In genomic region chr1:155184835-155185782, GRCh38 we compare ENCODE assay signal across 9 cellular contexts.
A peak's percentile ranks its signal among the peaks of the same experiment; 100 is the strongest.
DNase-seq lines count a peak whose midpoint lies in the region; ATAC-seq lines count a peak whose summit lies in the region.
"Had no signal": no experiment of that assay in that cellular context is flagged by ENCODE, and none has a peak within 500 bp of the region (broad histone marks: within the 10 kb centered on the region; RNA-seq: fewer than 3 reads in every experiment).

No MANE protein-coding gene starts in this region.

- ATAC-seq in GM19467 (IDR thresholded peaks at IDR 0.05; ENCODE audit: unreplicated experiment), result peak; percentile 77
- peak; percentile 43 for ATAC-seq in effector memory CD8-positive, alpha-beta T cell (replicated peaks)
- peak; percentile 66 for ATAC-seq in stimulated activated effector memory CD8-positive, alpha-beta T cell treated with anti-CD3 and anti-CD28 coated beads, Interleukin-12 subunit alpha, Interleukin-12 subunit beta, amount 100 ng/mL, for 72 hours

- H3K9me3 Mint-ChIP-seq in effector memory CD8-positive, alpha-beta T cell, result no peaks in the 10 kb centered on the region
- no peaks in the 10 kb centered on the region for H3K9me3 Mint-ChIP-seq in stimulated activated effector memory CD8-positive, alpha-beta T cell treated with anti-CD3 and anti-CD28 coated beads, Interleukin-12 subunit alpha, Interleukin-12 subunit beta, amount 100 ng/mL, for 72 hours
- H3K9me3 Mint-ChIP-seq: activated naive CD8-positive, alpha-beta T cell treated with anti-CD3 and anti-CD28 coated beads, Interleukin-2, amount 10 ng/mL, durations not matched to agents 7 days and 5 days had no signal

- peaks cover 2 to 4% of the 10 kb centered on the region in 2 donors for H3K4me1 Mint-ChIP-seq in effector memory CD8-positive, alpha-beta T cell (ENCODE audit: low read depth in 2 of 2)
- H3K4me1 Mint-ChIP-seq in stimulated activated effector memory CD8-positive, alpha-beta T cell treated with anti-CD3 and anti-CD28 coated beads, Interleukin-12 subunit alpha, Interleukin-12 subunit beta, amount 100 ng/mL, for 72 hours, result peaks cover 7% of the 10 kb centered on the region

- in situ Hi-C loops in KBM-7 (cut with MboI; ENCODE audit: low pct_unique_long_range_greater_than_20kb, low sequenced_read_pairs), result no loop called here

- no peak overlapping the region for H3K27ac Mint-ChIP-seq in effector memory CD8-positive, alpha-beta T cell
- H3K27ac Mint-ChIP-seq in stimulated activated effector memory CD8-positive, alpha-beta T cell treated with anti-CD3 and anti-CD28 coated beads, Interleukin-12 subunit alpha, Interleukin-12 subunit beta, amount 100 ng/mL, for 72 hours, result peak overlapping the region; percentile 71

- H3K4me3 Mint-ChIP-seq in effector memory CD8-positive, alpha-beta T cell, result no peak overlapping the region
- H3K4me3 Mint-ChIP-seq in stimulated activated effector memory CD8-positive, alpha-beta T cell treated with anti-CD3 and anti-CD28 coated beads, Interleukin-12 subunit alpha, Interleukin-12 subunit beta, amount 100 ng/mL, for 72 hours, result no peak overlapping the region
- H3K4me3 Mint-ChIP-seq: activated naive CD8-positive, alpha-beta T cell treated with anti-CD3 and anti-CD28 coated beads, Interleukin-2, amount 10 ng/mL, durations not matched to agents 7 days and 5 days had no signal

- H3K36me3 Mint-ChIP-seq in effector memory CD8-positive, alpha-beta T cell (ENCODE audit: insufficient read depth), result peaks cover 18% of the 10 kb centered on the region
- H3K36me3 Mint-ChIP-seq in stimulated activated effector memory CD8-positive, alpha-beta T cell treated with anti-CD3 and anti-CD28 coated beads, Interleukin-12 subunit alpha, Interleukin-12 subunit beta, amount 100 ng/mL, for 72 hours, result peaks cover 23% of the 10 kb centered on the region

- peak; percentile 13 for DNase-seq in ELF-1 (ENCODE audit: low read depth, low spot score)
- peak; percentile 69 for DNase-seq in KBM-7
- no peak for DNase-seq in effector memory CD8-positive, alpha-beta T cell
- DNase-seq in stimulated activated effector memory CD8-positive, alpha-beta T cell treated with anti-CD3 and anti-CD28 coated beads, Interleukin-12 subunit alpha, Interleukin-12 subunit beta, amount 100 ng/mL, for 72 hours (ENCODE audit: low spot score in 2 of 2), result no peak
- DNase-seq in NCI-H226, result no peak
- DNase-seq in stimulated activated CD4-positive, alpha-beta T cell treated with anti-CD3 and anti-CD28 coated beads, Interleukin-2, amount 100 ng/mL, for 24 hours, result no peak
- DNase-seq in GM03348 (ENCODE audit: low spot score), result no peak
- DNase-seq: activated naive CD8-positive, alpha-beta T cell treated with anti-CD3 and anti-CD28 coated beads, Interleukin-2, amount 10 ng/mL, durations not matched to agents 7 days and 5 days had no signal

- no peaks in the 10 kb centered on the region for H3K27me3 Mint-ChIP-seq in effector memory CD8-positive, alpha-beta T cell
- H3K27me3 Mint-ChIP-seq: activated naive CD8-positive, alpha-beta T cell treated with anti-CD3 and anti-CD28 coated beads, Interleukin-2, amount 10 ng/mL, durations not matched to agents 7 days and 5 days had no signal

Comparison
In these comparisons a context has a peak if more than half of its experiments do, and no peak if none do; other contexts are left out.
1. DNase-seq: peak in ELF-1 (single experiment) and KBM-7 (single experiment); none in effector memory CD8-positive, alpha-beta T cell (0 of 3), stimulated activated effector memory CD8-positive, alpha-beta T cell treated with anti-CD3 and anti-CD28 coated beads, Interleukin-12 subunit alpha, Interleukin-12 subunit beta, amount 100 ng/mL, for 72 hours (0 of 2), NCI-H226 (single experiment), stimulated activated CD4-positive, alpha-beta T cell treated with anti-CD3 and anti-CD28 coated beads, Interleukin-2, amount 100 ng/mL, for 24 hours (0 of 2) and GM03348 (single experiment).
2. Peak in every context shown above with its lines, with median percentiles within 50 percentile points of each other: ATAC-seq.